Comparison of ENCODE assay signal across 2 cellular contexts in genomic region chr3:32302601-32303000, GRCh38.
TF ChIP-seq lines count a peak whose summit lies in the region.

No MANE protein-coding gene starts in this region.

TF ChIP-seq in GM23338, 12 proteins besides CTCF, POLR2A, EP300 and RAD21:
- no peak for TF ChIP-seq EZH2phosphoT487 (IDR thresholded peaks at IDR 0.05; ENCODE audit: unreplicated experiment)
- TF ChIP-seq ETS1 (IDR thresholded peaks at IDR 0.05), result no peak
- TF ChIP-seq POLR2AphosphoS5 (IDR thresholded peaks at IDR 0.05; ENCODE audit: low read depth), result no peak

TF ChIP-seq in GM12878, 131 proteins besides CTCF, POLR2A, EP300 and RAD21:
- TF ChIP-seq ZNF592 (IDR thresholded peaks at IDR 0.05) (no peak), TAF1 (IDR thresholded peaks at IDR 0.05; ENCODE audit: borderline replicate concordance, low read depth, low read length) (no peak), RB1 (IDR thresholded peaks at IDR 0.05; ENCODE audit: borderline replicate concordance) (no peak), NFXL1 (IDR thresholded peaks at IDR 0.05; ENCODE audit: borderline replicate concordance) (no peak), ZBED1 (IDR thresholded peaks at IDR 0.05; ENCODE audit: borderline replicate concordance) (no peak), POLR2AphosphoS5 (IDR thresholded peaks at IDR 0.05; ENCODE audit: low read length) (no peak)
